Comparison of ENCODE assay signal across 25 cellular contexts in the genomic region with DNA sequence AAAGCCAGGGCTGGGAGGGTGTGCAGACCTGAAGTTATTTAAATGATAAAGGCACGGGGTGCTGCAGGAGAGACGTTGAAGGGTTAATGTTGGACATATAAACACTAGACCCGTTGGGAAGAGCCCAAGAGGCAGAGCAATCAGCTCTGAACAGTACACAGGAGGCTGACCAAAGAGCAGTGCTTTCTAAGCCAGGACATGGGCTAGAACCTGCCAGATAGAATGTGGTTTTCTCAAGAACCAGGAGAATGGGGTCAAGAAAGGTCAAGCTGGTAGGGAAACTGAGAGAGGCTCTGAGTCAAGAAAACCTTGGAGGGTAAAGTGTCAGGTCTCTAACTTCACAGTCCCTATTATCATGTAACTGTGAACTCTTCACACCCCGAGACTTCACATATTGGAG.
DNase-seq lines count a peak whose midpoint lies in the region; ATAC-seq, FAIRE-seq and TF ChIP-seq lines count a peak whose summit lies in the region.
"Had no signal": no experiment of that assay in that cellular context is flagged by ENCODE, and none has a peak within 500 bp of the region (broad histone marks: within the 10 kb centered on the region; RNA-seq: fewer than 3 reads in every experiment).

No MANE protein-coding gene starts in this region.

- no peaks in the 10 kb centered on the region; a peak in 1 of 5 replicates for H3K27me3 ChIP-seq in HepG2 (ENCODE audit: control insufficient read depth in 1 of 2, insufficient read depth in 2 of 2, low read length in 2 of 2)
- H3K27me3 ChIP-seq in right lobe of liver = no peaks in the 10 kb centered on the region
- H3K27me3 ChIP-seq in endodermal cell (ENCODE audit: control insufficient read depth, insufficient read depth, low read length, poor library complexity, severe bottlenecking) = peaks cover 4% of the 10 kb centered on the region
- H3K27me3 ChIP-seq: BE2C; BLaER1 treated with 17β-estradiol and CSF1 and Interleukin-3, amounts not matched to agents 10 nM and 100 nM had no signal

- CTCF ChIA-PET in HepG2 (lab: Yijun Ruan, JAX; ENCODE audit: low intra/inter-chr PET ratio, low total read pairs) = no interaction called here
- CTCF ChIA-PET in WTC11 (lab: Charles Lee) = no interaction called here

- H3K27ac Mint-ChIP-seq in WTC11 (no peak overlapping the region), endodermal cell (no peak overlapping the region)
- no peak overlapping the region for H3K27ac Mint-ChIP-seq in stimulated activated effector memory CD8-positive, alpha-beta T cell treated with anti-CD3 and anti-CD28 coated beads, Interleukin-12 subunit alpha, Interleukin-12 subunit beta, amount 100 ng/mL, for 72 hours
- H3K27ac Mint-ChIP-seq: CD14-positive monocyte; CD4-positive, alpha-beta T cell; CD8-positive, alpha-beta memory T cell; GM23338; H9; HFFc6 had no signal

- no peak; the same call in 2 of the 3 replicates for ATAC-seq in HepG2
- ATAC-seq in right lobe of liver = no peak
- ATAC-seq in WTC11 = peak; percentile 18; the same call in 1 of the 2 replicates
- ATAC-seq in stimulated activated effector memory CD8-positive, alpha-beta T cell treated with anti-CD3 and anti-CD28 coated beads, Interleukin-12 subunit alpha, Interleukin-12 subunit beta, amount 100 ng/mL, for 72 hours = peak; percentile 44
- ATAC-seq in GM18907 (IDR thresholded peaks at IDR 0.05; ENCODE audit: unreplicated experiment) = no peak
- ATAC-seq: A549, GM12878, GM23338 had no signal

- H3K9me3 ChIP-seq in HepG2 (ENCODE audit: low read length) (no peaks in the 10 kb centered on the region), right lobe of liver (no peaks in the 10 kb centered on the region), endodermal cell (ENCODE audit: control insufficient read depth, low read length) (peaks cover 4% of the 10 kb centered on the region)
- H3K9me3 ChIP-seq: A549, BE2C had no signal

- no peaks in the 10 kb centered on the region; a peak in 1 of 5 replicates for H3K36me3 ChIP-seq in HepG2 (replicated peaks in 1 of 2; ENCODE audit: control insufficient read depth in 1 of 2, insufficient read depth in 2 of 2, low read length in 2 of 2)
- no peaks in the 10 kb centered on the region for H3K36me3 ChIP-seq in right lobe of liver
- no peaks in the 10 kb centered on the region for H3K36me3 ChIP-seq in endodermal cell (ENCODE audit: control insufficient read depth, insufficient read depth, low read length)
- H3K36me3 ChIP-seq: BE2C; BLaER1 treated with 17β-estradiol and CSF1 and Interleukin-3, amounts not matched to agents 10 nM and 100 nM had no signal

- BruUV-seq in HepG2 (replicated peaks; lab: Mats Ljungman, UMichigan) = no TSS peak

- in situ Hi-C loops in HepG2 (cut with HindIII; ENCODE audit: extremely low pct_ligation_motif_present, low pct_unique_long_range_greater_than_20kb) = no loop called here

- H3K4me2 ChIP-seq in HepG2 (ENCODE audit: low read depth, low read length) = no peak overlapping the region
- H3K4me2 ChIP-seq: A549; BLaER1 treated with 17β-estradiol and CSF1 and Interleukin-3, amounts not matched to agents 10 nM and 100 nM; GM23338 had no signal

- no peak overlapping the region for H2AFZ ChIP-seq in HepG2 (ENCODE audit: low read length)
- H2AFZ ChIP-seq: GM23338 had no signal

- H3K9me3 Mint-ChIP-seq in WTC11 = peaks cover 10% of the 10 kb centered on the region
- peaks cover 2% of the 10 kb centered on the region for H3K9me3 Mint-ChIP-seq in endodermal cell
- H3K9me3 Mint-ChIP-seq in stimulated activated effector memory CD8-positive, alpha-beta T cell treated with anti-CD3 and anti-CD28 coated beads, Interleukin-12 subunit alpha, Interleukin-12 subunit beta, amount 100 ng/mL, for 72 hours = no peaks in the 10 kb centered on the region
- H3K9me3 Mint-ChIP-seq: CD4-positive, alpha-beta T cell; CD8-positive, alpha-beta memory T cell; H9; HFFc6 had no signal

- POLR2A ChIA-PET in HepG2 (lab: Yijun Ruan, JAX) = no interaction called here
- POLR2A ChIA-PET in WTC11 (lab: Charles Lee) = no interaction called here

- H3K36me3 Mint-ChIP-seq in WTC11 = peaks cover 3% of the 10 kb centered on the region; the same call in 1 of the 2 replicates
- no peaks in the 10 kb centered on the region for H3K36me3 Mint-ChIP-seq in endodermal cell (ENCODE audit: low read depth)
- no peaks in the 10 kb centered on the region for H3K36me3 Mint-ChIP-seq in stimulated activated effector memory CD8-positive, alpha-beta T cell treated with anti-CD3 and anti-CD28 coated beads, Interleukin-12 subunit alpha, Interleukin-12 subunit beta, amount 100 ng/mL, for 72 hours
- H3K36me3 Mint-ChIP-seq: CD14-positive monocyte; CD8-positive, alpha-beta memory T cell had no signal

- peaks cover 74% of the 10 kb centered on the region for H3K27me3 Mint-ChIP-seq in WTC11 (ENCODE audit: low read depth)
- H3K27me3 Mint-ChIP-seq in endodermal cell (ENCODE audit: insufficient read depth) = peaks cover 80% of the 10 kb centered on the region
- H3K27me3 Mint-ChIP-seq: CD4-positive, alpha-beta T cell had no signal

- H3K9ac ChIP-seq in HepG2 (ENCODE audit: insufficient read depth, low read depth, low read length) (no peak overlapping the region), endodermal cell (ENCODE audit: extremely low read depth, low read length, poor library complexity, severe bottlenecking) (no peak overlapping the region)
- H3K9ac ChIP-seq: BLaER1 treated with 17β-estradiol and CSF1 and Interleukin-3, amounts not matched to agents 10 nM and 100 nM had no signal

- intact Hi-C loops in HepG2 (cut with micrococcal nuclease; ENCODE audit: unreplicated experiment) = no loop called here
- intact Hi-C loops in right lobe of liver (cut with DNase I) = no loop called here

- TF ChIP-seq CTCF in HepG2 (CRISPR knock-in tag; IDR thresholded peaks at IDR 0.05) (no peak), right lobe of liver (IDR thresholded peaks at IDR 0.05) (no peak), WTC11 (IDR thresholded peaks at IDR 0.05) (no peak), endodermal cell (conservative IDR thresholded peaks at IDR 0.05) (no peak)

- no peak for TF ChIP-seq RAD21 in HepG2 (CRISPR knock-in tag; IDR thresholded peaks at IDR 0.05)

- H3K79me2 ChIP-seq in HepG2 (ENCODE audit: insufficient read depth, low read length) = no peaks in the 10 kb centered on the region

- H3K4me3 ChIP-seq in HepG2 (replicated peaks in 1 of 3; ENCODE audit: insufficient read depth in 1 of 3, low read depth in 2 of 3, low read length in 3 of 3) (no peak overlapping the region), right lobe of liver (no peak overlapping the region), endodermal cell (ENCODE audit: low read length) (no peak overlapping the region)
- H3K4me3 ChIP-seq: A549; BLaER1 treated with 17β-estradiol and CSF1 and Interleukin-3, amounts not matched to agents 10 nM and 100 nM; GM12878; GM23338 had no signal

- H3K4me1 Mint-ChIP-seq in WTC11 = peaks cover 23% of the 10 kb centered on the region
- peaks cover 25% of the 10 kb centered on the region for H3K4me1 Mint-ChIP-seq in endodermal cell
- peaks cover 6% of the 10 kb centered on the region for H3K4me1 Mint-ChIP-seq in stimulated activated effector memory CD8-positive, alpha-beta T cell treated with anti-CD3 and anti-CD28 coated beads, Interleukin-12 subunit alpha, Interleukin-12 subunit beta, amount 100 ng/mL, for 72 hours
- H3K4me1 Mint-ChIP-seq: CD14-positive monocyte; CD8-positive, alpha-beta memory T cell; GM23338 had no signal

- TF ChIP-seq POLR2A in HepG2 (IDR thresholded peaks at IDR 0.05; ENCODE audit: insufficient read depth in 1 of 2, low read depth in 2 of 2, low read length in 2 of 2) = no peak
- no peak for TF ChIP-seq POLR2A in right lobe of liver (IDR thresholded peaks at IDR 0.05)

- DNase-seq in HepG2 (ENCODE audit: low spot score) = no peak
- DNase-seq in right lobe of liver = no peak
- DNase-seq in WTC11 (ENCODE audit: low spot score) = no peak
- DNase-seq in endodermal cell = peak; percentile 35
- DNase-seq in stimulated activated effector memory CD8-positive, alpha-beta T cell treated with anti-CD3 and anti-CD28 coated beads, Interleukin-12 subunit alpha, Interleukin-12 subunit beta, amount 100 ng/mL, for 72 hours (ENCODE audit: low spot score in 2 of 2) = no peak
- no peak for DNase-seq in NCI-H2107 (lab: John Stamatoyannopoulos, UW)
- DNase-seq in HCEC 1CT = no peak
- DNase-seq: 8988T; ACHN; AML-193; BE2C; CD4-positive, alpha-beta T cell; CD8-positive, alpha-beta memory T cell; DMS 273 treated with DMSO at 0.1 percent for 48 hours; DMS79; EL; H9; HFFc6 had no signal

- H3K4me1 ChIP-seq in HepG2 (ENCODE audit: insufficient read depth, low read length) = peaks cover 10% of the 10 kb centered on the region
- no peaks in the 10 kb centered on the region for H3K4me1 ChIP-seq in right lobe of liver
- H3K4me1 ChIP-seq in endodermal cell (ENCODE audit: control insufficient read depth, insufficient read depth, low read length) = no peaks in the 10 kb centered on the region
- H3K4me1 ChIP-seq: A549; BE2C; BLaER1 treated with 17β-estradiol and CSF1 and Interleukin-3, amounts not matched to agents 10 nM and 100 nM had no signal

- no peak for FAIRE-seq in HepG2 (lab: Jason Lieb, UNC)
- FAIRE-seq: A549, D721Med, GM12878 had no signal

- H3K4me3 Mint-ChIP-seq in WTC11 (no peak overlapping the region), endodermal cell (no peak overlapping the region)
- no peak overlapping the region for H3K4me3 Mint-ChIP-seq in stimulated activated effector memory CD8-positive, alpha-beta T cell treated with anti-CD3 and anti-CD28 coated beads, Interleukin-12 subunit alpha, Interleukin-12 subunit beta, amount 100 ng/mL, for 72 hours
- H3K4me3 Mint-ChIP-seq: CD14-positive monocyte; CD4-positive, alpha-beta T cell; CD8-positive, alpha-beta memory T cell; GM23338; H9; HFFc6 had no signal

- H3K27ac ChIP-seq in HepG2 (ENCODE audit: extremely low read length, insufficient read depth, low read length) = no peak overlapping the region
- no peak overlapping the region for H3K27ac ChIP-seq in right lobe of liver
- no peak overlapping the region for H3K27ac ChIP-seq in endodermal cell (ENCODE audit: low read depth, low read length)
- H3K27ac ChIP-seq: A549; BLaER1 treated with 17β-estradiol and CSF1 and Interleukin-3, amounts not matched to agents 10 nM and 100 nM had no signal

- 51% methylated on average over 4 of the region's 4 CpGs for WGBS in HepG2 (ENCODE audit: low lambda C conversion rate)
- WGBS in right lobe of liver (ENCODE audit: insufficient coverage, low coverage, low lambda C conversion rate, missing lambda C conversion rate) = 58% methylated on average over 4 of the region's 4 CpGs
- WGBS in endodermal cell (ENCODE audit: insufficient coverage in 1 of 2, insufficient read length in 1 of 2), 2 experiments = 78 to 82% methylated on average over 4 of the region's 4 CpGs

- TF ChIP-seq EP300 in HepG2 (IDR thresholded peaks at IDR 0.05; ENCODE audit: low read depth in 2 of 2, low read length in 2 of 2) (no peak), HepG2 (CRISPR knock-in tag; IDR thresholded peaks at IDR 0.05; ENCODE audit: borderline replicate concordance) (no peak)

- no peaks in the 10 kb centered on the region for H4K20me1 ChIP-seq in HepG2 (ENCODE audit: insufficient read depth, low read length)
- H4K20me1 ChIP-seq: BLaER1 treated with 17β-estradiol and CSF1 and Interleukin-3, amounts not matched to agents 10 nM and 100 nM had no signal

TF ChIP-seq in HepG2, 621 proteins besides CTCF, POLR2A, EP300 and RAD21 (continues in another document):
- no peak for TF ChIP-seq ZSCAN12 (CRISPR knock-in tag; IDR thresholded peaks at IDR 0.05)

TF ChIP-seq in WTC11, 78 proteins besides CTCF, POLR2A, EP300 and RAD21 (continues in another document):
- no peak for TF ChIP-seq SMAD4 (CRISPR knock-in tag; IDR thresholded peaks at IDR 0.05)

Comparison
In these comparisons a context has a peak if more than half of its experiments do, and no peak if none do; other contexts are left out.
1. ATAC-seq: peak in WTC11 (single experiment) and stimulated activated effector memory CD8-positive, alpha-beta T cell treated with anti-CD3 and anti-CD28 coated beads, Interleukin-12 subunit alpha, Interleukin-12 subunit beta, amount 100 ng/mL, for 72 hours (single experiment); none in HepG2 (single experiment), right lobe of liver (0 of 4) and GM18907 (single experiment).